In genomic region chr7:28729276-28729675, GRCh38 we compare ENCODE assay signal across 15 cellular contexts.
DNase-seq lines count a peak whose midpoint lies in the region.
"Had no signal": no experiment of that assay in that cellular context is flagged by ENCODE, and none has a peak within 500 bp of the region (broad histone marks: within the 10 kb centered on the region; RNA-seq: fewer than 3 reads in every experiment).

No MANE protein-coding gene starts in this region.

- H3K4me1 Mint-ChIP-seq in activated CD4-positive, alpha-beta T cell treated with anti-CD3 and anti-CD28 coated beads, Interleukin-2, amount 10 ng/mL, durations not matched to agents 7 days and 5 days, result no peaks in the 10 kb centered on the region
- H3K4me1 Mint-ChIP-seq: natural killer cell had no signal

- peak; percentile 87 for DNase-seq in DMS153 (lab: John Stamatoyannopoulos, UW)
- DNase-seq in NCI-H146 (lab: John Stamatoyannopoulos, UW), result peak; percentile 73
- peak; percentile 89 for DNase-seq in SHP77 treated with DMSO at 0.1 percent for 48 hours (lab: John Stamatoyannopoulos, UW)
- peak; percentile 79 for DNase-seq in kidney glomerular epithelial cell (lab: John Stamatoyannopoulos, UW)
- no peak for DNase-seq in activated CD4-positive, alpha-beta T cell treated with anti-CD3 and anti-CD28 coated beads, Interleukin-2, amount 10 ng/mL, durations not matched to agents 7 days and 5 days
- no peak for DNase-seq in activated CD8-positive, alpha-beta memory T cell treated with anti-CD3 and anti-CD28 coated beads, Interleukin-2, amount 50 U/mL, for 48 hours
- DNase-seq in activated effector memory CD4-positive, alpha-beta T cell treated with anti-CD3 and anti-CD28 coated beads, Interleukin-2, amount 50 U/mL, for 16 hours, result no peak
- DNase-seq in AG08395 (ENCODE audit: low spot score), result no peak
- DNase-seq: activated CD8-positive, alpha-beta memory T cell treated with anti-CD3 and anti-CD28 coated beads for 24 hours; activated effector memory CD4-positive, alpha-beta T cell treated with Interleukin-2 at 50 U/mL for 16 hours; left ventricle myocardium superior; natural killer cell; NCI-H524; Peyer's patch; stomach had no signal

- H3K4me3 Mint-ChIP-seq in activated CD4-positive, alpha-beta T cell treated with anti-CD3 and anti-CD28 coated beads, Interleukin-2, amount 10 ng/mL, durations not matched to agents 7 days and 5 days, result no peak overlapping the region
- H3K4me3 Mint-ChIP-seq: natural killer cell had no signal

- CTCF ChIA-PET in activated CD4-positive, alpha-beta T cell treated with anti-CD3 and anti-CD28 coated beads, Interleukin-2, amount 10 ng/mL, durations not matched to agents 7 days and 5 days (lab: Charles Lee), result no interaction called here

- no peaks in the 10 kb centered on the region for H3K36me3 Mint-ChIP-seq in activated CD4-positive, alpha-beta T cell treated with anti-CD3 and anti-CD28 coated beads, Interleukin-2, amount 10 ng/mL, durations not matched to agents 7 days and 5 days (ENCODE audit: low read depth)
- H3K36me3 Mint-ChIP-seq: natural killer cell had no signal

- POLR2A ChIA-PET in activated CD4-positive, alpha-beta T cell treated with anti-CD3 and anti-CD28 coated beads, Interleukin-2, amount 10 ng/mL, durations not matched to agents 7 days and 5 days (lab: Charles Lee), result no interaction called here

- H3K9me3 Mint-ChIP-seq in activated CD4-positive, alpha-beta T cell treated with anti-CD3 and anti-CD28 coated beads, Interleukin-2, amount 10 ng/mL, durations not matched to agents 7 days and 5 days, result no peaks in the 10 kb centered on the region
- H3K9me3 Mint-ChIP-seq: natural killer cell had no signal

- no peak overlapping the region for H3K27ac Mint-ChIP-seq in activated CD4-positive, alpha-beta T cell treated with anti-CD3 and anti-CD28 coated beads, Interleukin-2, amount 10 ng/mL, durations not matched to agents 7 days and 5 days
- H3K27ac Mint-ChIP-seq: natural killer cell had no signal

- peaks cover 12% of the 10 kb centered on the region for H3K27me3 Mint-ChIP-seq in activated CD4-positive, alpha-beta T cell treated with anti-CD3 and anti-CD28 coated beads, Interleukin-2, amount 10 ng/mL, durations not matched to agents 7 days and 5 days

Comparison
In these comparisons a context has a peak if more than half of its experiments do, and no peak if none do; other contexts are left out.
1. DNase-seq: peak in DMS153 (single experiment), NCI-H146 (single experiment), SHP77 treated with DMSO at 0.1 percent for 48 hours (single experiment) and kidney glomerular epithelial cell (single experiment); none in activated CD4-positive, alpha-beta T cell treated with anti-CD3 and anti-CD28 coated beads, Interleukin-2, amount 10 ng/mL, durations not matched to agents 7 days and 5 days (single experiment), activated CD8-positive, alpha-beta memory T cell treated with anti-CD3 and anti-CD28 coated beads, Interleukin-2, amount 50 U/mL, for 48 hours (single experiment), activated effector memory CD4-positive, alpha-beta T cell treated with anti-CD3 and anti-CD28 coated beads, Interleukin-2, amount 50 U/mL, for 16 hours (single experiment) and AG08395 (single experiment).